In genomic region chr4:145099653-145100052, GRCh38 we compare ENCODE assay signal across 8 cellular contexts.
DNase-seq lines count a peak whose midpoint lies in the region; ATAC-seq and TF ChIP-seq lines count a peak whose summit lies in the region.

No MANE protein-coding gene starts in this region.

- no peak overlapping the region for H3K27ac ChIP-seq in duodenal mucosa (ENCODE audit: low read depth, low read length)

- peak overlapping the region in 1 of 2 donors; percentile 93 for H3K9ac ChIP-seq in duodenal mucosa (ENCODE audit: low read depth in 1 of 2, low read length in 2 of 2)

- H3K36me3 ChIP-seq in duodenal mucosa (ENCODE audit: control insufficient read depth in 1 of 2, insufficient read depth in 2 of 2, low read length in 2 of 2) = peaks cover 3 to 8% of the 10 kb centered on the region in 2 donors

- peaks cover 15 to 32% of the 10 kb centered on the region in 2 donors for H3K4me1 ChIP-seq in duodenal mucosa (ENCODE audit: control insufficient read depth in 1 of 2, insufficient read depth in 2 of 2, low read length in 2 of 2)

- H3K4me3 ChIP-seq in GM12865 (ENCODE audit: low read depth, low read length) (peak overlapping the region; percentile 53), duodenal mucosa (ENCODE audit: low read depth in 1 of 2, low read length in 2 of 2) (peak overlapping the region; percentile 74 to 96)

- TF ChIP-seq CTCF in GM12865 (IDR thresholded peaks at IDR 0.05; ENCODE audit: insufficient read depth, low read depth, low read length, missing control alignments) = no peak

- no peaks in the 10 kb centered on the region for H3K9me3 ChIP-seq in duodenal mucosa (ENCODE audit: control insufficient read depth in 1 of 2, low read length in 2 of 2)

- DNase-seq in GM12865 (ENCODE audit: low read depth) (peak; percentile 10), NCI-H69 (lab: John Stamatoyannopoulos, UW) (peak; percentile 3), pons (ENCODE audit: low spot score) (peak; percentile 63), ecto neural progenitor cell (ENCODE audit: low spot score) (no peak), OCI-M2 (lab: John Stamatoyannopoulos, UW; ENCODE audit: unreplicated experiment) (no peak)
- DNase-seq in NK-92 treated with Interleukin-12 subunit alpha and Interleukin-12 subunit beta, amount 100 ng/mL, for 24 hours (lab: John Stamatoyannopoulos, UW) = no peak

- no peaks in the 10 kb centered on the region for H3K27me3 ChIP-seq in duodenal mucosa (ENCODE audit: control insufficient read depth in 1 of 2, insufficient read depth in 2 of 2, low read length in 2 of 2)

- ATAC-seq in HG03460 (IDR thresholded peaks at IDR 0.05; ENCODE audit: unreplicated experiment) = no peak

Comparison
In these comparisons a context has a peak if more than half of its experiments do, and no peak if none do; other contexts are left out.
1. DNase-seq: peak in GM12865 (single experiment), NCI-H69 (single experiment) and pons (single experiment); none in ecto neural progenitor cell (single experiment), OCI-M2 (single experiment) and NK-92 treated with Interleukin-12 subunit alpha and Interleukin-12 subunit beta, amount 100 ng/mL, for 24 hours (single experiment).